Comparison of ENCODE assay signal across 8 cellular contexts in genomic region chr6:2245103-2245953, GRCh38. TPM values are rescaled to one million over a fixed set of nuclear protein-coding genes. Genes with fewer than 3 reads are reported as not detected.
DNase-seq lines count a peak whose midpoint lies in the region; ATAC-seq, FAIRE-seq and TF ChIP-seq lines count a peak whose summit lies in the region.

GMDS (minus strand) TSS chr6:2245605.

- peak within 1 kb of the TSS; percentile 94 for H3K27ac Mint-ChIP-seq in T-helper 1 cell treated with Interleukin-12 subunit alpha and Interleukin-12 subunit beta and Interleukin-4 antibody, amounts not matched to agents 30 μg/mL and 1 μg/mL, for 36 hours

- H3K4me3 Mint-ChIP-seq in T-helper 1 cell treated with Interleukin-12 subunit alpha and Interleukin-12 subunit beta and Interleukin-4 antibody, amounts not matched to agents 30 μg/mL and 1 μg/mL, for 36 hours: peak within 1 kb of the TSS; percentile 90

- H3K9me3 Mint-ChIP-seq in T-helper 1 cell treated with Interleukin-12 subunit alpha and Interleukin-12 subunit beta and Interleukin-4 antibody, amounts not matched to agents 30 μg/mL and 1 μg/mL, for 36 hours: no peaks in the 10 kb centered on the region

- peak within 1 kb of the TSS; percentile 89 to 92 for H3K27ac ChIP-seq in prostate gland
- peak within 1 kb of the TSS; percentile 93 for H3K27ac ChIP-seq in upper lobe of right lung

- under 1% methylated on average over 35 of the region's 102 CpGs for WGBS in prostate gland

- H3K4me3 ChIP-seq in prostate gland (peak within 1 kb of the TSS; percentile 73 to 96), upper lobe of right lung (peak within 1 kb of the TSS; percentile 98)

- TF ChIP-seq POLR2A in GM12891 (IDR thresholded peaks at IDR 0.05; ENCODE audit: low read depth, low read length) (peak; percentile 80), prostate gland (IDR thresholded peaks at IDR 0.05) (peak; percentile 98)

- ATAC-seq in HG02642 (IDR thresholded peaks at IDR 0.05; ENCODE audit: poor library complexity, unreplicated experiment) (peak; percentile 93), left cardiac atrium (peak; percentile 100), upper lobe of right lung (peak; percentile 99)

- DNase-seq in GM12891 (ENCODE audit: insufficient read length, low spot score) (peak; percentile 95), NCI-H1105 treated with DMSO at 0.1 percent for 48 hours (lab: John Stamatoyannopoulos, UW) (peak; percentile 87), amniotic epithelial cell (ENCODE audit: low read depth) (peak; percentile 76), left cardiac atrium (peak; percentile 89), prostate gland (ENCODE audit: low spot score) (peak; percentile 86), upper lobe of right lung (peak; percentile 94)

- no peaks in the 10 kb centered on the region for H3K27me3 Mint-ChIP-seq in T-helper 1 cell treated with Interleukin-12 subunit alpha and Interleukin-12 subunit beta and Interleukin-4 antibody, amounts not matched to agents 30 μg/mL and 1 μg/mL, for 36 hours (ENCODE audit: low read depth)

- peaks cover 14% of the 10 kb centered on the region for H3K36me3 Mint-ChIP-seq in T-helper 1 cell treated with Interleukin-12 subunit alpha and Interleukin-12 subunit beta and Interleukin-4 antibody, amounts not matched to agents 30 μg/mL and 1 μg/mL, for 36 hours (ENCODE audit: low read depth)

- H3K9me3 ChIP-seq in prostate gland: no peaks in the 10 kb centered on the region
- no peaks in the 10 kb centered on the region for H3K9me3 ChIP-seq in upper lobe of right lung

- H3K36me3 ChIP-seq in prostate gland: no peaks in the 10 kb centered on the region
- no peaks in the 10 kb centered on the region for H3K36me3 ChIP-seq in upper lobe of right lung

- H3K4me1 Mint-ChIP-seq in T-helper 1 cell treated with Interleukin-12 subunit alpha and Interleukin-12 subunit beta and Interleukin-4 antibody, amounts not matched to agents 30 μg/mL and 1 μg/mL, for 36 hours (ENCODE audit: low read depth): peaks cover 43% of the 10 kb centered on the region

- H3K4me1 ChIP-seq in prostate gland (replicated peaks) (no peaks in the 10 kb centered on the region), upper lobe of right lung (peaks cover 15% of the 10 kb centered on the region)

- TF ChIP-seq CTCF in prostate gland (IDR thresholded peaks at IDR 0.05) (peak in 1 of 4 experiments; percentile 18), upper lobe of right lung (IDR thresholded peaks at IDR 0.05) (no peak)

- FAIRE-seq in GM12891 (lab: Jason Lieb, UNC): peak; percentile 99

- intact Hi-C loops in left cardiac atrium (cut with DNase I) (no loop called here), prostate gland (cut with DNase I) (no loop called here), upper lobe of right lung (cut with DNase I) (no loop called here)

- no peaks in the 10 kb centered on the region for H3K27me3 ChIP-seq in prostate gland (replicated peaks; ENCODE audit: insufficient read depth)
- no peaks in the 10 kb centered on the region for H3K27me3 ChIP-seq in upper lobe of right lung

TF ChIP-seq in GM12891, 5 proteins besides CTCF, POLR2A, EP300 and RAD21:
- TF ChIP-seq SPI1 (IDR thresholded peaks at IDR 0.05; ENCODE audit: low read depth, low read length) (no peak), POU2F2 (IDR thresholded peaks at IDR 0.05; ENCODE audit: low read depth, low read length) (0 out of 2 replicates have a peak, but pooled peaks have one; percentile 29), PAX5 (IDR thresholded peaks at IDR 0.05; ENCODE audit: insufficient read depth, low read length, severe bottlenecking) (no peak), POLR2AphosphoS5 (IDR thresholded peaks at IDR 0.05; ENCODE audit: low read depth, low read length) (peak; percentile 68; the same call in 1 of the 2 replicates), TAF1 (IDR thresholded peaks at IDR 0.05; ENCODE audit: low read depth, low read length) (peak; percentile 53; the same call in 1 of the 2 replicates)

RNA-seq across cellular contexts. Expression of gene GMDS, which starts in this region (rescaled TPM):
- polyA plus RNA-seq in GM12891 (2012; ENCODE audit: low read depth, missing spikeins): 21.1 TPM
- total RNA-seq in left cardiac atrium (10 to 100 TPM in 1 of 2 donors, 1 to 10 TPM in 1; 8.4 to 20.8 TPM), prostate gland (10 to 100 TPM; 24.9 to 29.9 TPM), upper lobe of right lung (12.2 TPM)

Comparison
In these comparisons a context has a peak if more than half of its experiments do, and no peak if none do; other contexts are left out.
1. Peak in every context shown above with its lines: DNase-seq, ATAC-seq, H3K4me3 ChIP-seq and H3K27ac ChIP-seq.